8 cellular contexts compared by ENCODE assay signal in the genomic region with DNA sequence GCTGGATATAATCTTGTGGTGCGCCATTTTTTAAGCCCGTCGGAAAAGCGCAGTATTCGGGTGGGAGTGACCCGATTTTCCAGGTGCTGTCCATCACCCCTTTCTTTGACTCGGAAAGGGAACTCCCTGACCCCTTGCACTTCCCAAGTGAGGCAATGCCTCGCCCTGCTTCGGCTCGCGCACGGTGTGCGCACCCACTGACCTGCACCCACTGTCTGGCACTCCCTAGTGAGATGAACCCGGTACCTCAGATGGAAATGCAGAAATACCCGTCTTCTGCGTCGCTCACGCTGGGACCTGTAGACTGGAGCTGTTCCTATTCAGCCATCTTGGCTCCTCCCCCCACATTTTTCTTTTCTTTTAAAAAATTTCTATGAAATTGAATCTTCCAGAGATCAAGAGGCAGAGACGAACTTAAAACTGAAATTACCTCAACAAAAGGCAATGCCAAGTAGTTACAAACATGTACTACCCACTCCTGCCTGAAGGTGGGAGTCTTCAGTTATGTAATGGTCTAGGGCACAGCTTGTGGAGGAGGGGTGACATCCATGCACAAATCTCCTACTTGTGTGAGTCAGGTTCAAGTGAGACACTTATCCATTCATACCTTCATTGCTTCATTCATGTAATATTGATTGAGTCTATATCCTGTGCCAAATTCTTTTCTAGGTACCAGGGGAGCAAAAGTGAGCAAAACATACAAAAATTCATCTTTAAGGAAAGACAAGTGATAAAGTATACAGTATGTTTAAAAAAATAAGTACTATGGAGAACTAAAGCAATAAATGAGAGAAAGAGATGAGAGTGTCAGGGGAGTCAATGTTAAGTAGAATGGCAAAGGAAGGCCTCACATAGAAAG. TPM values are rescaled to one million over a fixed set of nuclear protein-coding genes. Genes with fewer than 3 reads are reported as not detected.
DNase-seq lines count a peak whose midpoint lies in the region; ATAC-seq and TF ChIP-seq lines count a peak whose summit lies in the region.
"Not testable (repeated sequence)": the region's sequence is repeated elsewhere in the genome, so short reads cannot be mapped to it uniquely, and the experiment has no call there.

No MANE protein-coding gene starts in this region.

- not testable (repeated sequence) for BruUV-seq in HCT116 (replicated peaks; lab: Mats Ljungman, UMichigan); Panc1 (replicated peaks; lab: Mats Ljungman, UMichigan)

- POLR2A ChIA-PET in HCT116 (lab: Charles Lee); Panc1 (lab: Charles Lee): not testable (repeated sequence)

- not testable (repeated sequence) for H3K9me2 ChIP-seq in HCT116 (ENCODE audit: insufficient read depth)

- not testable (repeated sequence) for H3K4me1 ChIP-seq in HCT116 (ENCODE audit: control insufficient read depth in 1 of 2, insufficient read depth in 2 of 2, low read length in 2 of 2); Panc1 (ENCODE audit: control insufficient read depth, insufficient read depth, low read length); adrenal gland (replicated peaks in 1 of 2); lower lobe of right lung; upper lobe of right lung

- CTCF ChIA-PET in HCT116 (lab: Charles Lee), result interaction anchor here (0.8 to 1.5 kb wide), 3 partner anchors 25 to 298 kb away, joined by 3 to 6 read pairs (median 3); a partner anchor contains a TSS
- CTCF ChIA-PET in Panc1 (lab: Charles Lee), result interaction anchor here (0.5 to 1.2 kb wide), 3 partner anchors 24 to 291 kb away, joined by 3 to 9 read pairs (median 7); no protein-coding TSS in a partner anchor

- H3K27ac ChIP-seq in HCT116 (ENCODE audit: low read depth, low read length); Panc1 (ENCODE audit: low read length); adrenal gland; lower lobe of right lung; upper lobe of right lung: not testable (repeated sequence)

- H3K9ac ChIP-seq in HCT116 (ENCODE audit: low read length), result not testable (repeated sequence)

- not testable (repeated sequence) for TF ChIP-seq POLR2A in HCT116 (IDR thresholded peaks at IDR 0.05; ENCODE audit: borderline replicate concordance, extremely low read depth, insufficient read depth, insufficient read length); adrenal gland (IDR thresholded peaks at IDR 0.05)

- RAD21 ChIA-PET in HCT116 (lab: Charles Lee; ENCODE audit: low non-redundant PET in 1 of 2, low total read pairs in 2 of 2, uncharacterized antibody in 2 of 2, unreplicated experiment in 2 of 2), result interaction anchor here in 1 of 2 experiments (0.6 kb wide), 1 partner anchor 175 kb away, joined by 3 read pairs; no protein-coding TSS in a partner anchor

- H2AFZ ChIP-seq in HCT116 (ENCODE audit: low read depth, low read length, poor library complexity, severe bottlenecking), result not testable (repeated sequence)

- TF ChIP-seq CTCF in HCT116 (IDR thresholded peaks at IDR 0.05 in 2 of 3, conservative IDR thresholded peaks at IDR 0.05 in 1 of 3; ENCODE audit: borderline replicate concordance in 1 of 3, insufficient read depth in 1 of 3, low read depth in 2 of 3, low read length in 2 of 3) (peak; percentile 59 to 76 (median 73)), Panc1 (IDR thresholded peaks at IDR 0.05) (peak; percentile 77), adrenal gland (IDR thresholded peaks at IDR 0.05) (peak in 4 of 6 experiments; percentile 6 to 48 (median 39)), fibroblast of the aortic adventitia (IDR thresholded peaks at IDR 0.05; ENCODE audit: insufficient read depth, low read length) (peak; percentile 54), lower lobe of right lung (IDR thresholded peaks at IDR 0.05) (peak; percentile 39), upper lobe of right lung (IDR thresholded peaks at IDR 0.05) (peak; percentile 45)

- H3K4me2 ChIP-seq in HCT116 (ENCODE audit: low read length), result not testable (repeated sequence)

- intact Hi-C loops in HCT116 (cut with micrococcal nuclease) (loop anchor here (1.0 kb wide), 1 partner anchor 291 kb away; no protein-coding TSS in a partner anchor), Panc1 (cut with micrococcal nuclease; ENCODE audit: unreplicated experiment) (loop anchor here (1.0 kb wide), 2 partner anchors 291 to 297 kb away; no protein-coding TSS in a partner anchor)
- intact Hi-C loops in adrenal gland (cut with DNase I); lower lobe of right lung (cut with DNase I); upper lobe of right lung (cut with DNase I): not testable (repeated sequence)

- H3K36me3 ChIP-seq in HCT116 (ENCODE audit: control insufficient read depth in 1 of 2, insufficient read depth in 2 of 2, low read length in 2 of 2); Panc1 (ENCODE audit: control insufficient read depth, insufficient read depth, low read length); adrenal gland (replicated peaks in 1 of 2); lower lobe of right lung; upper lobe of right lung: not testable (repeated sequence)

- peak; percentile 80 for TF ChIP-seq RAD21 in HCT116 (IDR thresholded peaks at IDR 0.05; ENCODE audit: low read depth)

- H4K20me1 ChIP-seq in HCT116 (ENCODE audit: insufficient read depth), result not testable (repeated sequence)

- H3K79me2 ChIP-seq in HCT116 (ENCODE audit: insufficient read depth, low read length), result not testable (repeated sequence)

- ATAC-seq in HCT116 (peak; percentile 91), Panc1 (peak; percentile 90), upper lobe of right lung (peak; percentile 35)
- not testable (repeated sequence) for ATAC-seq in lower lobe of right lung

- H3K27me3 ChIP-seq in HCT116 (ENCODE audit: insufficient read depth, low read length) (peaks cover 36% of the 10 kb centered on the region), Panc1 (ENCODE audit: control insufficient read depth, insufficient read depth, low read length) (peaks cover 19% of the 10 kb centered on the region)
- H3K27me3 ChIP-seq in adrenal gland; lower lobe of right lung (ENCODE audit: low read depth); upper lobe of right lung: not testable (repeated sequence)

- in situ Hi-C loops in Panc1 (cut with HindIII; ENCODE audit: low pct_unique_long_range_greater_than_20kb, low sequenced_read_pairs), result not testable (repeated sequence)

- H3K9me3 ChIP-seq in HCT116 (ENCODE audit: control insufficient read depth in 1 of 2, insufficient read depth in 1 of 2, low read depth in 1 of 2, low read length in 2 of 2); Panc1 (ENCODE audit: control insufficient read depth, insufficient read depth, low read depth, low read length); adrenal gland (replicated peaks in 1 of 3); lower lobe of right lung; upper lobe of right lung: not testable (repeated sequence)

- 68 to 87% (median 82%) methylated on average over 11 to 14 of the region's 19 CpGs for whole genome bisulfite sequencing in adrenal gland, 4 donors

- H3K4me3 ChIP-seq in HCT116 (replicated peaks in 1 of 2; ENCODE audit: low read depth in 1 of 2, low read length in 2 of 2); Panc1 (ENCODE audit: low read depth in 2 of 2, low read length in 2 of 2); adrenal gland; fibroblast of the aortic adventitia (ENCODE audit: low read depth, low read length); lower lobe of right lung; upper lobe of right lung: not testable (repeated sequence)

- DNase-seq in DMS53 treated with DMSO at 0.1 percent for 48 hours (lab: John Stamatoyannopoulos, UW; ENCODE audit: unreplicated experiment) (peak; percentile 88), HCT116 (ENCODE audit: low read depth, low spot score) (peak; percentile 53), NCI-H146 treated with DMSO at 0.1 percent for 48 hours (lab: John Stamatoyannopoulos, UW; ENCODE audit: unreplicated experiment) (peak; percentile 1), Panc1 (ENCODE audit: low read depth, low spot score) (peak; percentile 45), adrenal gland (peak in 3 of 7 donors; percentile 11 to 36 (median 35)), fibroblast of the aortic adventitia (ENCODE audit: low read depth) (peak; percentile 49)
- DNase-seq in lower lobe of right lung, upper lobe of right lung: not testable (repeated sequence)

TF ChIP-seq in HCT116, 20 proteins besides CTCF, POLR2A, EP300 and RAD21:
- TF ChIP-seq CBX3 (IDR thresholded peaks at IDR 0.05; ENCODE audit: low read depth), result 0 out of 2 replicates have a peak, but pooled peaks have one; percentile 33

RNA-seq across cellular contexts. Expression of a gene that starts 25.2 kb away (rescaled TPM):
- total RNA-seq in HCT116 (2021; ENCODE audit: unreplicated experiment), result not detected
- polyA plus RNA-seq in HCT116 (2012), result not detected in 2 replicates
- total RNA-seq in Panc1 (2021; ENCODE audit: unreplicated experiment), result not detected
- not detected for polyA plus RNA-seq in Panc1 (2012; ENCODE audit: insufficient read length)
- total RNA-seq in adrenal gland, result 10 to 100 TPM in 2 of 8 donors, 1 to 10 TPM in 2, under 1 TPM in 3, not detected in 1; 0.25 to 40.9 (median 1.4) TPM
- 10 to 100 TPM; 11.8 to 35.0 (median 26.4) TPM for polyA plus RNA-seq in adrenal gland
- total RNA-seq in fibroblast of the aortic adventitia (ENCODE audit: low replicate concordance), result not detected in 2 replicates
- total RNA-seq in lower lobe of right lung, result not detected
- not detected for total RNA-seq in upper lobe of right lung

RNA-seq across cellular contexts. Expression of a gene that starts 31.3 kb away (rescaled TPM):
- total RNA-seq in HCT116 (2021; ENCODE audit: unreplicated experiment), result not detected
- polyA plus RNA-seq in HCT116 (2012), result 0.02 TPM in 1 of 2 replicates, not detected in the other
- not detected for total RNA-seq in Panc1 (2021; ENCODE audit: unreplicated experiment)
- not detected for polyA plus RNA-seq in Panc1 (2012; ENCODE audit: insufficient read length)
- under 1 TPM in 3 of 8 donors, not detected in 5; 0.08 to 0.25 (median 0.11) TPM for total RNA-seq in adrenal gland
- polyA plus RNA-seq in adrenal gland, result under 1 TPM; 0.13 to 0.16 (median 0.16) TPM
- not detected in 2 replicates for total RNA-seq in fibroblast of the aortic adventitia (ENCODE audit: low replicate concordance)
- total RNA-seq in lower lobe of right lung, result not detected
- not detected for total RNA-seq in upper lobe of right lung
